ENCODE assay signal across 1 cellular context in genomic region chr9:109132473-109133095, GRCh38.
TF ChIP-seq lines count a peak whose summit lies in the region.

No MANE protein-coding gene starts in this region.

TF ChIP-seq in K562, 482 proteins besides CTCF, POLR2A, EP300 and RAD21 (continued from another document and continues in another):
- TF ChIP-seq ZBTB11 (CRISPR knock-in tag; IDR thresholded peaks at IDR 0.05), result no peak
- TF ChIP-seq NELFE (IDR thresholded peaks at IDR 0.05; ENCODE audit: insufficient read depth, insufficient read length), result no peak
- TF ChIP-seq RBM39 (optimal IDR thresholded peaks at IDR 0.05; ENCODE audit: low read depth, low read length), result no peak
- TF ChIP-seq NKRF (IDR thresholded peaks at IDR 0.05; ENCODE audit: borderline replicate concordance), result no peak
- 0 out of 2 replicates have a peak, but pooled peaks have one; percentile 30 for TF ChIP-seq ZNF766 (CRISPR knock-in tag; conservative IDR thresholded peaks at IDR 0.05)
- TF ChIP-seq RCOR1 (IDR thresholded peaks at IDR 0.05; ENCODE audit: borderline replicate concordance in 1 of 2, low read depth in 2 of 2, low read length in 2 of 2), result peak in 1 of 2 experiments; percentile 6; a peak in 1 of 4 replicates
- TF ChIP-seq DPF2 (IDR thresholded peaks at IDR 0.05), result peak; percentile 89
- TF ChIP-seq MBD1 (CRISPR knock-in tag; IDR thresholded peaks at IDR 0.05), result no peak
- TF ChIP-seq ZNF143 (CRISPR knock-in tag; IDR thresholded peaks at IDR 0.05), result no peak
- TF ChIP-seq GATA2 (CRISPR knock-in tag; IDR thresholded peaks at IDR 0.05), result 0 out of 2 replicates have a peak, but pooled peaks have one; percentile 14
- TF ChIP-seq NR2C2 (CRISPR knock-in tag; IDR thresholded peaks at IDR 0.05), result no peak
- TF ChIP-seq NR2C2 (tag; IDR thresholded peaks at IDR 0.05), result peak; percentile 55
- TF ChIP-seq TEAD4 (IDR thresholded peaks at IDR 0.05; ENCODE audit: low read length), result peak; percentile 89
- no peak for TF ChIP-seq TEAD4 (CRISPR knock-in tag; IDR thresholded peaks at IDR 0.05; ENCODE audit: borderline replicate concordance)
- no peak for TF ChIP-seq CEBPG (CRISPR knock-in tag; IDR thresholded peaks at IDR 0.05)
- TF ChIP-seq CEBPG (tag; conservative IDR thresholded peaks at IDR 0.05 in 1 of 2, IDR thresholded peaks at IDR 0.05 in 1 of 2), result no peak
- peak; percentile 70 for TF ChIP-seq ZBTB40 (IDR thresholded peaks at IDR 0.05)
- TF ChIP-seq ZBTB40 (CRISPR knock-in tag; IDR thresholded peaks at IDR 0.05), result no peak
- TF ChIP-seq VEZF1 (CRISPR knock-in tag; IDR thresholded peaks at IDR 0.05), result peak; percentile 31; the same call in 1 of the 2 replicates
- no peak for TF ChIP-seq DACH1 (IDR thresholded peaks at IDR 0.05; ENCODE audit: partially characterized antibody)
- TF ChIP-seq ZNF3 (CRISPR knock-in tag; IDR thresholded peaks at IDR 0.05), result no peak
- TF ChIP-seq THRB (CRISPR knock-in tag; conservative IDR thresholded peaks at IDR 0.05), result no peak
